Comparison of ENCODE assay signal across 11 cellular contexts in genomic region chr20:55057779-55058415, GRCh38.
DNase-seq lines count a peak whose midpoint lies in the region; ATAC-seq and TF ChIP-seq lines count a peak whose summit lies in the region.
"Had no signal": no experiment of that assay in that cellular context is flagged by ENCODE, and none has a peak within 500 bp of the region (broad histone marks: within the 10 kb centered on the region; RNA-seq: fewer than 3 reads in every experiment).

No MANE protein-coding gene starts in this region.

- H3K4me3 ChIP-seq in heart left ventricle: no peak overlapping the region
- no peak overlapping the region for H3K4me3 ChIP-seq in transverse colon

- no peak for DNase-seq in heart left ventricle
- DNase-seq in Right ventricle myocardium inferior (ENCODE audit: missing footprints): no peak
- peak; percentile 30 for DNase-seq in RKO (ENCODE audit: low spot score)
- DNase-seq in glutamatergic neuron: peak; percentile 18
- peak; percentile 10 for DNase-seq in transverse colon
- DNase-seq in NCI-H1092 (lab: John Stamatoyannopoulos, UW): no peak
- no peak for DNase-seq in SKM-1 treated with dmso at 0.1 percent for 144 hours (lab: John Stamatoyannopoulos, UW; ENCODE audit: unreplicated experiment)
- DNase-seq in stimulated activated CD4-positive, alpha-beta T cell treated with anti-CD3 and anti-CD28 coated beads, Interleukin-1b, Interleukin-23, amount 100 ng/mL, for 48 hours: no peak
- DNase-seq: activated naive CD4-positive, alpha-beta T cell treated with anti-CD3 and anti-CD28 coated beads, Interleukin-2, amount 50 U/mL, for 16 hours; stimulated activated CD4-positive, alpha-beta T cell treated with anti-CD3 and anti-CD28 coated beads, Interleukin-12 subunit alpha, Interleukin-12 subunit beta, amount 100 ng/mL, for 4 hours had no signal

- H3K9me3 ChIP-seq in heart left ventricle (peaks cover 0 to 12% (median 0%) of the 10 kb centered on the region in 12 donors), transverse colon (no peaks in the 10 kb centered on the region)

- no peaks in the 10 kb centered on the region for H3K27me3 Mint-ChIP-seq in glutamatergic neuron (ENCODE audit: unreplicated experiment)

- no peaks in the 10 kb centered on the region for H3K4me1 Mint-ChIP-seq in glutamatergic neuron (ENCODE audit: low read depth, unreplicated experiment)

- H3K4me3 Mint-ChIP-seq in glutamatergic neuron (ENCODE audit: unreplicated experiment): no peak overlapping the region

- TF ChIP-seq POLR2A in heart left ventricle (IDR thresholded peaks at IDR 0.05): no peak
- no peak for TF ChIP-seq POLR2A in transverse colon (IDR thresholded peaks at IDR 0.05)

- peak in 11 of 12 donors; percentile 21 to 54 (median 38) for TF ChIP-seq CTCF in heart left ventricle (IDR thresholded peaks at IDR 0.05)
- peak; percentile 44 for TF ChIP-seq CTCF in glutamatergic neuron (IDR thresholded peaks at IDR 0.05; ENCODE audit: partially characterized antibody, unreplicated experiment)
- peak in 4 of 5 experiments; percentile 27 to 42 (median 31) for TF ChIP-seq CTCF in transverse colon (IDR thresholded peaks at IDR 0.05)

- H3K4me1 ChIP-seq in heart left ventricle: no peaks in the 10 kb centered on the region
- H3K4me1 ChIP-seq in transverse colon: no peaks in the 10 kb centered on the region

- H3K27me3 ChIP-seq in heart left ventricle: no peaks in the 10 kb centered on the region
- H3K27me3 ChIP-seq in transverse colon: no peaks in the 10 kb centered on the region

- no peak for TF ChIP-seq EP300 in transverse colon (IDR thresholded peaks at IDR 0.05; ENCODE audit: low read depth)

- H3K27ac Mint-ChIP-seq in glutamatergic neuron (ENCODE audit: unreplicated experiment): no peak overlapping the region

- in situ Hi-C loops in transverse colon (cut with MboI; ENCODE audit: low pct_ligation_motif_present in 1 of 4, low pct_unique_long_range_greater_than_20kb in 1 of 4, low sequenced_read_pairs in 3 of 4): loop anchor here in 1 of 4 donors (25.0 kb wide), 1 partner anchor 104 kb away; no protein-coding TSS in a partner anchor

- intact Hi-C loops in heart left ventricle (cut with DNase I): no loop called here
- intact Hi-C loops in Right ventricle myocardium inferior (cut with DNase I): loop anchor here (10.0 kb wide), 1 partner anchor 337 kb away; no protein-coding TSS in a partner anchor
- intact Hi-C loops in transverse colon (cut with DNase I; ENCODE audit: low total_unique reads): no loop called here

- ATAC-seq in heart left ventricle (no peak), Right ventricle myocardium inferior (no peak)
- ATAC-seq: HCT116 had no signal

- WGBS in heart left ventricle, 4 donors: 40 to 44% (median 43%) methylated on average over 2 of the region's 2 CpGs
- 40 to 72% methylated on average over 2 of the region's 2 CpGs for WGBS in transverse colon (ENCODE audit: low coverage in 1 of 2), 2 donors

- no peak overlapping the region for H3K27ac ChIP-seq in heart left ventricle
- H3K27ac ChIP-seq in transverse colon: no peak overlapping the region

- peaks cover 7% of the 10 kb centered on the region for H3K9me3 Mint-ChIP-seq in glutamatergic neuron (ENCODE audit: unreplicated experiment)

- no peaks in the 10 kb centered on the region for H3K36me3 Mint-ChIP-seq in glutamatergic neuron (ENCODE audit: unreplicated experiment)

- no peaks in the 10 kb centered on the region for H3K36me3 ChIP-seq in heart left ventricle
- H3K36me3 ChIP-seq in transverse colon: no peaks in the 10 kb centered on the region

Comparison
In these comparisons a context has a peak if more than half of its experiments do, and no peak if none do; other contexts are left out.
1. DNase-seq: peak in RKO (single experiment), glutamatergic neuron (single experiment) and transverse colon (single experiment); none in heart left ventricle (0 of 5), Right ventricle myocardium inferior (single experiment), NCI-H1092 (single experiment), SKM-1 treated with dmso at 0.1 percent for 144 hours (single experiment) and stimulated activated CD4-positive, alpha-beta T cell treated with anti-CD3 and anti-CD28 coated beads, Interleukin-1b, Interleukin-23, amount 100 ng/mL, for 48 hours (single experiment).
2. Peak in every context shown above with its lines, with median percentiles within 50 percentile points of each other: CTCF ChIP-seq.